9 cellular contexts compared by ENCODE assay signal in genomic region chr4:92303621-92304027, GRCh38. TPM values are rescaled to one million over a fixed set of nuclear protein-coding genes. Genes with fewer than 3 reads are reported as not detected.
DNase-seq lines count a peak whose midpoint lies in the region; ATAC-seq and TF ChIP-seq lines count a peak whose summit lies in the region.
"Had no signal": no experiment of that assay in that cellular context is flagged by ENCODE, and none has a peak within 500 bp of the region (broad histone marks: within the 10 kb centered on the region; RNA-seq: fewer than 3 reads in every experiment).

Gene GRID2 (plus strand): TSS chr4:92303966.

- peak; percentile 66 for TF ChIP-seq RAD21 in neural cell (conservative IDR thresholded peaks at IDR 0.05)

- H2AFZ ChIP-seq in neural cell (ENCODE audit: low read depth, low read length): peak within 1 kb of the TSS; percentile 57

- no peaks in the 10 kb centered on the region for H3K9me3 ChIP-seq in neural cell (ENCODE audit: low read length)

- H3K36me3 ChIP-seq in neural cell (ENCODE audit: insufficient read depth, low read length): no peaks in the 10 kb centered on the region

- H3K27me3 ChIP-seq in neural cell (ENCODE audit: insufficient read depth, low read depth, low read length): peaks cover 12% of the 10 kb centered on the region

- DNase-seq in COR-L47 (lab: John Stamatoyannopoulos, UW) (peak; percentile 84), NCI-H2171 (lab: John Stamatoyannopoulos, UW) (peak; percentile 37), epithelial cell of esophagus (ENCODE audit: low read depth) (peak; percentile 33), immature natural killer cell (no peak), dedifferentiated amniotic fluid mesenchymal stem cell (ENCODE audit: extremely low spot score) (no peak), AML-193 (lab: John Stamatoyannopoulos, UW) (no peak)

- H3K79me2 ChIP-seq in neural cell (replicated peaks; ENCODE audit: insufficient read depth, low read length): peaks cover 17% of the 10 kb centered on the region

- H3F3A ChIP-seq in neural cell (ENCODE audit: insufficient read depth, low read length, poor library complexity, severe bottlenecking): peaks cover 10% of the 10 kb centered on the region

- TF ChIP-seq EP300 in neural cell (conservative IDR thresholded peaks at IDR 0.05; ENCODE audit: poor library complexity, severe bottlenecking): peak; percentile 15

- H3K9me2 ChIP-seq in neural cell (ENCODE audit: insufficient read depth, low read length): no peaks in the 10 kb centered on the region

- H3K27me3 Mint-ChIP-seq in immature natural killer cell (ENCODE audit: low read depth in 3 of 3): peaks cover 5 to 10% (median 5%) of the 10 kb centered on the region in 3 donors

- H4K20me1 ChIP-seq in neural cell (ENCODE audit: insufficient read depth): no peaks in the 10 kb centered on the region

- peak within 1 kb of the TSS; percentile 75 for H3K9ac ChIP-seq in neural cell (ENCODE audit: low read length)

- TF ChIP-seq CTCF in epithelial cell of esophagus (IDR thresholded peaks at IDR 0.05; ENCODE audit: insufficient read depth, low read depth, low read length, missing control alignments) (no peak), neural cell (IDR thresholded peaks at IDR 0.05; ENCODE audit: poor library complexity, severe bottlenecking) (peak; percentile 55)

- peaks cover 3 to 29% (median 8%) of the 10 kb centered on the region in 6 donors for H3K9me3 Mint-ChIP-seq in immature natural killer cell

- H3K4me3 Mint-ChIP-seq in immature natural killer cell: no peak within 1 kb of the TSS

- H3K27ac ChIP-seq in neural cell (ENCODE audit: low read length): peak within 1 kb of the TSS; percentile 82

- ATAC-seq in GM18867 (IDR thresholded peaks at IDR 0.05; ENCODE audit: unreplicated experiment): no peak
- ATAC-seq: GM12878 had no signal

- H3K27ac Mint-ChIP-seq in immature natural killer cell: no peak within 1 kb of the TSS

- H3K4me1 Mint-ChIP-seq in immature natural killer cell: peaks cover 0 to 2% of the 10 kb centered on the region in 2 donors

- H3K36me3 Mint-ChIP-seq in immature natural killer cell: no peaks in the 10 kb centered on the region

- peak within 1 kb of the TSS; percentile 90 for H3K4me2 ChIP-seq in neural cell (ENCODE audit: low read length)

- no peak within 1 kb of the TSS for H3K4me3 ChIP-seq in epithelial cell of esophagus (ENCODE audit: low read length)
- peak within 1 kb of the TSS; percentile 80 for H3K4me3 ChIP-seq in neural cell (ENCODE audit: low read length)
- H3K4me3 ChIP-seq: GM12878 had no signal

TF ChIP-seq in neural cell, 6 proteins besides CTCF, POLR2A, EP300 and RAD21:
- TF ChIP-seq TAF1 (IDR thresholded peaks at IDR 0.05; ENCODE audit: low read depth): no peak
- TF ChIP-seq POLR2AphosphoS5 (IDR thresholded peaks at IDR 0.05): peak; percentile 77
- TF ChIP-seq EZH2 (IDR thresholded peaks at IDR 0.05; ENCODE audit: borderline replicate concordance, insufficient read depth, low read length, poor library complexity, severe bottlenecking): no peak
- peak; percentile 62 for TF ChIP-seq MXI1 (conservative IDR thresholded peaks at IDR 0.05; ENCODE audit: poor library complexity, severe bottlenecking)
- TF ChIP-seq SMC3 (conservative IDR thresholded peaks at IDR 0.05; ENCODE audit: poor library complexity): peak; percentile 61

RNA-seq across cellular contexts. Expression of gene GRID2, which starts in this region (rescaled TPM):
- 14.9 and 18.4 TPM in 2 replicates for polyA plus RNA-seq in neural cell
- 126 and 166 TPM in 2 replicates for polyA minus RNA-seq in neural cell
- not detected for polyA plus RNA-seq in immature natural killer cell
- polyA plus RNA-seq: GM12878 had no signal

Comparison
In these comparisons a context has a peak if more than half of its experiments do, and no peak if none do; other contexts are left out.
1. RNA of gene GRID2 (polyA plus RNA-seq): 14.9 to 18.4 TPM in neural cell; not detected in immature natural killer cell; every median in the first group is over 10 times any median in the second.
2. DNase-seq: peak in COR-L47 (single experiment), NCI-H2171 (single experiment) and epithelial cell of esophagus (single experiment); none in immature natural killer cell (0 of 3), dedifferentiated amniotic fluid mesenchymal stem cell (single experiment) and AML-193 (0 of 2).